Comparison of ENCODE assay signal across 11 cellular contexts in genomic region chr16:55543470-55543869, GRCh38. TPM values are rescaled to one million over a fixed set of nuclear protein-coding genes. Genes with fewer than 3 reads are reported as not detected.
DNase-seq lines count a peak whose midpoint lies in the region; FAIRE-seq and TF ChIP-seq lines count a peak whose summit lies in the region.
"Had no signal": no experiment of that assay in that cellular context is flagged by ENCODE, and none has a peak within 500 bp of the region (broad histone marks: within the 10 kb centered on the region; RNA-seq: fewer than 3 reads in every experiment).

No MANE protein-coding gene starts in this region.

- H3K4me3 ChIP-seq in astrocyte (ENCODE audit: insufficient read depth, low read depth, low read length), result no peak overlapping the region
- H3K4me3 ChIP-seq in kidney (ENCODE audit: low read length in 2 of 2), result no peak overlapping the region
- H3K4me3 ChIP-seq in stomach, result no peak overlapping the region
- H3K4me3 ChIP-seq: BLaER1 treated with 17β-estradiol and CSF1 and Interleukin-3, amounts not matched to agents 10 nM and 100 nM had no signal

- H2AFZ ChIP-seq in astrocyte (ENCODE audit: low read depth, low read length), result no peak overlapping the region

- H3K9ac ChIP-seq in astrocyte (ENCODE audit: low read length), result no peak overlapping the region
- no peak overlapping the region for H3K9ac ChIP-seq in kidney (ENCODE audit: low read length in 2 of 2)
- H3K9ac ChIP-seq: BLaER1 treated with 17β-estradiol and CSF1 and Interleukin-3, amounts not matched to agents 10 nM and 100 nM had no signal

- H3K9me3 ChIP-seq in astrocyte (ENCODE audit: insufficient read depth, low read depth, low read length) (no peaks in the 10 kb centered on the region), kidney (ENCODE audit: control insufficient read depth in 1 of 2, low read length in 2 of 2) (no peaks in the 10 kb centered on the region), stomach (no peaks in the 10 kb centered on the region)
- H3K9me3 ChIP-seq: BLaER1 treated with 17β-estradiol and CSF1 and Interleukin-3, amounts not matched to agents 10 nM and 100 nM had no signal

- H3K79me2 ChIP-seq in astrocyte (ENCODE audit: insufficient read depth, low read length), result no peaks in the 10 kb centered on the region

- TF ChIP-seq CTCF in astrocyte (IDR thresholded peaks at IDR 0.05; ENCODE audit: insufficient read depth, low read depth, low read length), result peak; percentile 22
- peak; percentile 26 for TF ChIP-seq CTCF in kidney (IDR thresholded peaks at IDR 0.05; ENCODE audit: borderline replicate concordance, extremely low read depth, insufficient read depth)
- TF ChIP-seq CTCF in stomach (IDR thresholded peaks at IDR 0.05), result peak in 3 of 7 experiments; percentile 17 to 37 (median 27)

- no peak for FAIRE-seq in astrocyte (lab: Jason Lieb, UNC)
- peak; percentile 97 for FAIRE-seq in kidney (lab: Jason Lieb, UNC)
- FAIRE-seq in urothelium cell line (lab: Jason Lieb, UNC), result no peak

- peaks cover 3% of the 10 kb centered on the region for H3K36me3 Mint-ChIP-seq in astrocyte (ENCODE audit: low read depth, unreplicated experiment)
- H3K36me3 Mint-ChIP-seq: activated naive CD8-positive, alpha-beta T cell treated with anti-CD3 and anti-CD28 coated beads for 36 hours had no signal

- peaks cover 3% of the 10 kb centered on the region for H4K20me1 ChIP-seq in astrocyte (ENCODE audit: insufficient read depth, low read length)
- H4K20me1 ChIP-seq: BLaER1 treated with 17β-estradiol and CSF1 and Interleukin-3, amounts not matched to agents 10 nM and 100 nM had no signal

- H3K27ac Mint-ChIP-seq in astrocyte (ENCODE audit: unreplicated experiment), result no peak overlapping the region
- H3K27ac Mint-ChIP-seq: activated naive CD8-positive, alpha-beta T cell treated with anti-CD3 and anti-CD28 coated beads for 36 hours had no signal

- no peak for TF ChIP-seq EP300 in stomach (IDR thresholded peaks at IDR 0.05)

- H3K27ac ChIP-seq in astrocyte (ENCODE audit: low read depth, low read length) (no peak overlapping the region), kidney (ENCODE audit: low read depth in 2 of 2, low read length in 2 of 2) (no peak overlapping the region), stomach (no peak overlapping the region)

- peaks cover 4% of the 10 kb centered on the region for H3K4me1 Mint-ChIP-seq in astrocyte (ENCODE audit: low read depth, unreplicated experiment)
- H3K4me1 Mint-ChIP-seq: activated naive CD8-positive, alpha-beta T cell treated with anti-CD3 and anti-CD28 coated beads for 36 hours had no signal

- no peak overlapping the region for H3K4me2 ChIP-seq in astrocyte (ENCODE audit: low read length)

- no peak overlapping the region for H3K4me3 Mint-ChIP-seq in astrocyte (ENCODE audit: unreplicated experiment)
- H3K4me3 Mint-ChIP-seq: activated naive CD8-positive, alpha-beta T cell treated with anti-CD3 and anti-CD28 coated beads for 36 hours had no signal

- DNase-seq in NCI-H2227 (lab: John Stamatoyannopoulos, UW; ENCODE audit: unreplicated experiment) (peak; percentile 29), NCI-H2227 treated with DMSO at 0.1 percent for 48 hours (lab: John Stamatoyannopoulos, UW) (no peak), astrocyte (ENCODE audit: low read depth) (no peak), kidney (no peak), urothelium cell line (ENCODE audit: low spot score) (peak; percentile 18), stomach (no peak), NCI-H345 (lab: John Stamatoyannopoulos, UW) (no peak), COLO668 (lab: John Stamatoyannopoulos, UW; ENCODE audit: unreplicated experiment) (no peak)
- DNase-seq: activated naive CD8-positive, alpha-beta T cell treated with anti-CD3 and anti-CD28 coated beads for 36 hours; occipital lobe had no signal

- H3K36me3 ChIP-seq in astrocyte (ENCODE audit: insufficient read depth, low read length), result peaks cover 8% of the 10 kb centered on the region
- peaks cover 0 to 2% of the 10 kb centered on the region in 2 donors for H3K36me3 ChIP-seq in kidney (ENCODE audit: control insufficient read depth in 1 of 2, insufficient read depth in 2 of 2, low read length in 2 of 2)
- H3K36me3 ChIP-seq in stomach, result peaks cover 0 to 4% (median 0%) of the 10 kb centered on the region in 4 donors

- TF ChIP-seq POLR2A in stomach (IDR thresholded peaks at IDR 0.05), result no peak

- no peaks in the 10 kb centered on the region for H3K9me3 Mint-ChIP-seq in astrocyte (ENCODE audit: unreplicated experiment)
- H3K9me3 Mint-ChIP-seq: activated naive CD8-positive, alpha-beta T cell treated with anti-CD3 and anti-CD28 coated beads for 36 hours had no signal

- H3K27me3 Mint-ChIP-seq in astrocyte (ENCODE audit: low read depth, unreplicated experiment), result no peaks in the 10 kb centered on the region

- intact Hi-C loops in kidney (cut with DNase I), result loop anchor here (10.0 kb wide), 1 partner anchor 161 kb away; no protein-coding TSS in a partner anchor
- intact Hi-C loops in stomach (cut with DNase I; ENCODE audit: low total_unique reads), result loop anchor here (5.0 to 10.0 kb wide), 2 partner anchors 76 to 161 kb away; no protein-coding TSS in a partner anchor

- WGBS in stomach, 5 donors, result 13 to 36% (median 19%) methylated on average over 2 of the region's 2 CpGs

- peaks cover 13% of the 10 kb centered on the region for H3K4me1 ChIP-seq in astrocyte (ENCODE audit: insufficient read depth, low read length)
- no peaks in the 10 kb centered on the region for H3K4me1 ChIP-seq in kidney (ENCODE audit: control insufficient read depth in 1 of 2, insufficient read depth in 1 of 2, low read depth in 1 of 2, low read length in 2 of 2)
- peaks cover 0 to 8% (median 0%) of the 10 kb centered on the region in 4 donors for H3K4me1 ChIP-seq in stomach

- no peaks in the 10 kb centered on the region for H3K27me3 ChIP-seq in astrocyte (ENCODE audit: insufficient read depth, low read length)
- H3K27me3 ChIP-seq in stomach, result no peaks in the 10 kb centered on the region

RNA-seq across cellular contexts. Expression of gene CAPNS2, which starts 23.0 kb away (rescaled TPM):
- 2.1 and 3.4 TPM in 2 replicates for total RNA-seq in astrocyte
- 0.85 TPM for total RNA-seq in kidney
- not detected for polyA plus RNA-seq in kidney (ENCODE audit: insufficient read depth, low read depth, low replicate concordance)
- under 1 TPM in 1 of 5 donors, not detected in 4; 0.73 TPM for total RNA-seq in stomach
- polyA plus RNA-seq in stomach, result 10 to 100 TPM in 1 of 3 donors, not detected in 2; 44.2 TPM
- total RNA-seq: activated naive CD8-positive, alpha-beta T cell treated with anti-CD3 and anti-CD28 coated beads for 36 hours; occipital lobe had no signal

RNA-seq across cellular contexts. Expression of gene LPCAT2, which starts 34.6 kb away (rescaled TPM):
- total RNA-seq in astrocyte (67.1 and 74.4 TPM in 2 replicates), kidney (20.6 TPM), stomach (10 to 100 TPM in 3 of 5 donors, 1 to 10 TPM in 1, not detected in 1; 1.4 to 36.2 (median 13.1) TPM)
- polyA plus RNA-seq in kidney (ENCODE audit: insufficient read depth, low read depth, low replicate concordance) (7.7 TPM), stomach (1 to 10 TPM; 3.7 to 6.6 (median 6.5) TPM)

Comparison
In these comparisons a context has a peak if more than half of its experiments do, and no peak if none do; other contexts are left out.
1. DNase-seq: peak in NCI-H2227 (single experiment) and urothelium cell line (single experiment); none in NCI-H2227 treated with DMSO at 0.1 percent for 48 hours (single experiment), astrocyte (single experiment), kidney (single experiment), stomach (single experiment), NCI-H345 (single experiment) and COLO668 (single experiment).